23 cellular contexts compared by ENCODE assay signal in the genomic region with DNA sequence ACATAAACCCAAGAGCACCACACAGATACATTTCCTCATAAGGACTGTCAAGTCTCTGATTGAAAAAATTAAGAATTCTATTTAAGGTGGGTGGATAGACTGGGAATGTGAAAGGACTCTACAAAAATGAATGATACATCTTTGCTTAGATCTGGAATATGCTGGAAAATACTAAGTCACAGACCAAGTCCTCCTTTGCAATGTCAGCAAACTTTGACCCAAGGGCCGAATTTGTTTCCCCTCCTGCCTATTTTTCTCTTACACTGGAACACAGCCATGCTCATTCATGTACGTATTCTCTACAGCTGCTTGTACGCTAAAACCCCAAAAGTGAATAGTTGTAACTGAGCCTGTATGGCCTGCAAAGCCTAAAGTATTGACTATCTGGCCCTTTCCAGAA.
DNase-seq lines count a peak whose midpoint lies in the region; ATAC-seq, FAIRE-seq and TF ChIP-seq lines count a peak whose summit lies in the region.
"Had no signal": no experiment of that assay in that cellular context is flagged by ENCODE, and none has a peak within 500 bp of the region (broad histone marks: within the 10 kb centered on the region; RNA-seq: fewer than 3 reads in every experiment).

No MANE protein-coding gene starts in this region.

- 58% methylated on average over 3 of the region's 3 CpGs for WGBS in HepG2 (ENCODE audit: low lambda C conversion rate)
- 73% methylated on average over 3 of the region's 3 CpGs for WGBS in right lobe of liver (ENCODE audit: insufficient coverage, low coverage, low lambda C conversion rate, missing lambda C conversion rate)

- peak overlapping the region; percentile 25 for H3K27ac Mint-ChIP-seq in CD8-positive, alpha-beta T cell
- peak overlapping the region in 7 of 9 donors; percentile 14 to 69 (median 37) for H3K27ac Mint-ChIP-seq in naive thymus-derived CD4-positive, alpha-beta T cell
- H3K27ac Mint-ChIP-seq in type B pancreatic cell (no peak overlapping the region), T-cell (peak overlapping the region in 1 of 2 donors; percentile 35)
- H3K27ac Mint-ChIP-seq: HFFc6 had no signal

- H4K20me1 ChIP-seq in HepG2 (ENCODE audit: insufficient read depth, low read length): no peaks in the 10 kb centered on the region
- H4K20me1 ChIP-seq: BLaER1 had no signal

- TF ChIP-seq EP300 in HepG2 (IDR thresholded peaks at IDR 0.05; ENCODE audit: low read depth in 2 of 2, low read length in 2 of 2) (no peak), HepG2 (CRISPR knock-in tag; IDR thresholded peaks at IDR 0.05; ENCODE audit: borderline replicate concordance) (no peak)

- TF ChIP-seq POLR2A in HepG2 (IDR thresholded peaks at IDR 0.05; ENCODE audit: insufficient read depth in 1 of 2, low read depth in 2 of 2, low read length in 2 of 2) (no peak), right lobe of liver (IDR thresholded peaks at IDR 0.05) (no peak)

- H3K27me3 ChIP-seq in HepG2 (ENCODE audit: control insufficient read depth in 1 of 2, insufficient read depth in 2 of 2, low read length in 2 of 2): 0 out of 5 replicates have a peak, but pooled peaks cover 0 to 8% of the 10 kb centered on the region in 2 experiments
- H3K27me3 ChIP-seq in right lobe of liver: no peaks in the 10 kb centered on the region
- H3K27me3 ChIP-seq in CD8-positive, alpha-beta T cell (ENCODE audit: insufficient read depth, low read length): no peaks in the 10 kb centered on the region
- H3K27me3 ChIP-seq in naive thymus-derived CD4-positive, alpha-beta T cell (ENCODE audit: control insufficient read depth in 2 of 2, insufficient read depth in 2 of 2, low read length in 2 of 2): no peaks in the 10 kb centered on the region
- H3K27me3 ChIP-seq: BLaER1 had no signal

- no peaks in the 10 kb centered on the region for H3K27me3 Mint-ChIP-seq in CD8-positive, alpha-beta T cell (ENCODE audit: low read depth)
- H3K27me3 Mint-ChIP-seq in naive thymus-derived CD4-positive, alpha-beta T cell: no peaks in the 10 kb centered on the region
- H3K27me3 Mint-ChIP-seq in type B pancreatic cell (no peaks in the 10 kb centered on the region), T-cell (no peaks in the 10 kb centered on the region)

- in situ Hi-C loops in HepG2 (cut with HindIII; ENCODE audit: extremely low pct_ligation_motif_present, low pct_unique_long_range_greater_than_20kb): loop anchor here (5.0 to 10.0 kb wide), 3 partner anchors 254 to 929 kb away; no protein-coding TSS in a partner anchor

- H3K36me3 ChIP-seq in HepG2 (replicated peaks in 1 of 2; ENCODE audit: control insufficient read depth in 1 of 2, insufficient read depth in 2 of 2, low read length in 2 of 2): no peaks in the 10 kb centered on the region
- no peaks in the 10 kb centered on the region for H3K36me3 ChIP-seq in right lobe of liver
- H3K36me3 ChIP-seq in CD8-positive, alpha-beta T cell (ENCODE audit: insufficient read depth, low read length): no peaks in the 10 kb centered on the region
- no peaks in the 10 kb centered on the region for H3K36me3 ChIP-seq in naive thymus-derived CD4-positive, alpha-beta T cell (ENCODE audit: control insufficient read depth in 2 of 3, insufficient read depth in 3 of 3, low read length in 3 of 3)
- H3K36me3 ChIP-seq: BLaER1, HAP-1 had no signal

- H3K9me3 ChIP-seq in HepG2 (ENCODE audit: low read length) (no peaks in the 10 kb centered on the region), right lobe of liver (no peaks in the 10 kb centered on the region)
- no peaks in the 10 kb centered on the region for H3K9me3 ChIP-seq in CD8-positive, alpha-beta T cell (ENCODE audit: low read length)
- H3K9me3 ChIP-seq in naive thymus-derived CD4-positive, alpha-beta T cell (ENCODE audit: control insufficient read depth in 2 of 3, low read length in 3 of 3): peaks cover 0 to 4% (median 0%) of the 10 kb centered on the region in 3 experiments
- H3K9me3 ChIP-seq: HAP-1 had no signal

- no peak overlapping the region for H3K9ac ChIP-seq in HepG2 (ENCODE audit: insufficient read depth, low read depth, low read length)
- H3K9ac ChIP-seq: BLaER1 had no signal

- no TSS peak for BruUV-seq in HepG2 (replicated peaks; lab: Mats Ljungman, UMichigan)

- no peak overlapping the region for H3K4me3 ChIP-seq in HepG2 (replicated peaks in 1 of 3; ENCODE audit: insufficient read depth in 1 of 3, low read depth in 2 of 3, low read length in 3 of 3)
- no peak overlapping the region for H3K4me3 ChIP-seq in right lobe of liver
- H3K4me3 ChIP-seq in CD8-positive, alpha-beta T cell (ENCODE audit: low read depth, low read length): no peak overlapping the region
- no peak overlapping the region for H3K4me3 ChIP-seq in naive thymus-derived CD4-positive, alpha-beta T cell (ENCODE audit: low read length)
- no peak overlapping the region for H3K4me3 ChIP-seq in coronary artery
- H3K4me3 ChIP-seq: BLaER1, HAP-1 had no signal

- peaks cover 15% of the 10 kb centered on the region for H3K4me1 ChIP-seq in HepG2 (ENCODE audit: insufficient read depth, low read length)
- H3K4me1 ChIP-seq in right lobe of liver: peaks cover 0 to 26% (median 11%) of the 10 kb centered on the region in 4 donors
- no peaks in the 10 kb centered on the region for H3K4me1 ChIP-seq in CD8-positive, alpha-beta T cell (ENCODE audit: insufficient read depth, low read length)
- H3K4me1 ChIP-seq in naive thymus-derived CD4-positive, alpha-beta T cell (ENCODE audit: control insufficient read depth in 2 of 2, insufficient read depth in 2 of 2, low read length in 2 of 2): no peaks in the 10 kb centered on the region
- H3K4me1 ChIP-seq: BLaER1 had no signal

- H3K4me2 ChIP-seq in HepG2 (ENCODE audit: low read depth, low read length): no peak overlapping the region
- H3K4me2 ChIP-seq: BLaER1 had no signal

- H3K79me2 ChIP-seq in HepG2 (ENCODE audit: insufficient read depth, low read length): no peaks in the 10 kb centered on the region

- intact Hi-C loops in HepG2 (cut with micrococcal nuclease; ENCODE audit: unreplicated experiment) (no loop called here), right lobe of liver (cut with DNase I) (loop anchor here in 1 of 2 donors (10.0 kb wide), 1 partner anchor 936 kb away; no protein-coding TSS in a partner anchor)
- intact Hi-C loops in CD8-positive, alpha-beta T cell (cut with DNase I, micrococcal nuclease): loop anchor here (5.0 to 10.0 kb wide), 2 partner anchors 419 to 1806 kb away; partner anchors contain the start of gene AKT3 (in 2 of the 2)
- intact Hi-C loops in naive thymus-derived CD4-positive, alpha-beta T cell (cut with micrococcal nuclease): loop anchor here (5.0 to 10.0 kb wide), 6 partner anchors 419 to 1804 kb away; partner anchors contain the start of gene AKT3 (in 1 of the 2)

- no peak for ATAC-seq in HepG2
- no peak for ATAC-seq in right lobe of liver
- no peak for ATAC-seq in CD8-positive, alpha-beta T cell
- no peak for ATAC-seq in naive thymus-derived CD4-positive, alpha-beta T cell
- ATAC-seq in GM21723 (IDR thresholded peaks at IDR 0.05; ENCODE audit: unreplicated experiment): no peak
- no peak for ATAC-seq in T-cell (replicated peaks in 1 of 4)

- H2AFZ ChIP-seq in HepG2 (ENCODE audit: low read length): no peak overlapping the region

- H3K27ac ChIP-seq in HepG2 (ENCODE audit: extremely low read length, insufficient read depth, low read length) (no peak overlapping the region), right lobe of liver (no peak overlapping the region), coronary artery (no peak overlapping the region)
- H3K27ac ChIP-seq in CD8-positive, alpha-beta T cell (ENCODE audit: low read depth, low read length): no peak overlapping the region
- H3K27ac ChIP-seq in naive thymus-derived CD4-positive, alpha-beta T cell (ENCODE audit: low read depth, low read length): no peak overlapping the region
- H3K27ac ChIP-seq: BLaER1, C4-2B had no signal

- FAIRE-seq in HepG2 (lab: Jason Lieb, UNC): no peak
- FAIRE-seq: GM12891, GM18507, H54 had no signal

- H3K36me3 Mint-ChIP-seq in CD8-positive, alpha-beta T cell: no peaks in the 10 kb centered on the region
- H3K36me3 Mint-ChIP-seq in naive thymus-derived CD4-positive, alpha-beta T cell: no peaks in the 10 kb centered on the region
- H3K36me3 Mint-ChIP-seq in type B pancreatic cell: no peaks in the 10 kb centered on the region
- H3K36me3 Mint-ChIP-seq in T-cell: no peaks in the 10 kb centered on the region
- H3K36me3 Mint-ChIP-seq: CD4-positive, CD25-positive, alpha-beta regulatory T cell had no signal

- H3K4me3 Mint-ChIP-seq in CD8-positive, alpha-beta T cell: no peak overlapping the region
- no peak overlapping the region for H3K4me3 Mint-ChIP-seq in naive thymus-derived CD4-positive, alpha-beta T cell
- H3K4me3 Mint-ChIP-seq in type B pancreatic cell (no peak overlapping the region), T-cell (no peak overlapping the region)
- H3K4me3 Mint-ChIP-seq: CD4-positive, CD25-positive, alpha-beta regulatory T cell; HFFc6 had no signal

- CTCF ChIA-PET in HepG2 (lab: Yijun Ruan, JAX; ENCODE audit: low intra/inter-chr PET ratio, low total read pairs) (no interaction called here), T-cell (lab: Charles Lee) (interaction anchor here (0.6 to 2.2 kb wide), 5 partner anchors 28 to 1830 kb away, joined by 3 to 16 read pairs (median 3); no protein-coding TSS in a partner anchor)
- CTCF ChIA-PET in CD8-positive, alpha-beta T cell (lab: Charles Lee): interaction anchor here (0.8 to 4.1 kb wide), 6 partner anchors 27 to 928 kb away, joined by 3 to 42 read pairs (median 6); no protein-coding TSS in a partner anchor
- CTCF ChIA-PET in naive thymus-derived CD4-positive, alpha-beta T cell (lab: Charles Lee): interaction anchor here (3.4 kb wide), 1 partner anchor 928 kb away, joined by 26 read pairs; no protein-coding TSS in a partner anchor

- TF ChIP-seq RAD21 in HepG2 (CRISPR knock-in tag; IDR thresholded peaks at IDR 0.05): no peak

- POLR2A ChIA-PET in HepG2 (lab: Yijun Ruan, JAX) (no interaction called here), T-cell (lab: Charles Lee) (no interaction called here)
- POLR2A ChIA-PET in CD8-positive, alpha-beta T cell (lab: Charles Lee): no interaction called here
- POLR2A ChIA-PET in naive thymus-derived CD4-positive, alpha-beta T cell (lab: Charles Lee): no interaction called here

- no peak for DNase-seq in HepG2 (ENCODE audit: low spot score)
- DNase-seq in right lobe of liver: no peak
- no peak for DNase-seq in CD8-positive, alpha-beta T cell
- no peak for DNase-seq in naive thymus-derived CD4-positive, alpha-beta T cell
- peak; percentile 3 for DNase-seq in type B pancreatic cell (ENCODE audit: extremely low spot score, unreplicated experiment)
- DNase-seq in coronary artery (ENCODE audit: low spot score): no peak
- no peak for DNase-seq in T-cell
- DNase-seq: 8988T; Calu3; CD4-positive, CD25-positive, alpha-beta regulatory T cell; COR-L47; DMS53; DMS79 treated with DMSO at 0.1 percent for 48 hours; GF-D8; GOT3; HFFc6 had no signal

- H3K4me1 Mint-ChIP-seq in CD8-positive, alpha-beta T cell (ENCODE audit: low read depth): peaks cover 12% of the 10 kb centered on the region
- peaks cover 4 to 17% (median 12%) of the 10 kb centered on the region in 7 donors for H3K4me1 Mint-ChIP-seq in naive thymus-derived CD4-positive, alpha-beta T cell
- peaks cover 14% of the 10 kb centered on the region for H3K4me1 Mint-ChIP-seq in type B pancreatic cell (ENCODE audit: unreplicated experiment)
- peaks cover 4 to 13% (median 11%) of the 10 kb centered on the region in 3 donors for H3K4me1 Mint-ChIP-seq in T-cell

- TF ChIP-seq CTCF in HepG2 (CRISPR knock-in tag; IDR thresholded peaks at IDR 0.05) (no peak), right lobe of liver (IDR thresholded peaks at IDR 0.05) (no peak), type B pancreatic cell (conservative IDR thresholded peaks at IDR 0.05) (no peak), coronary artery (IDR thresholded peaks at IDR 0.05) (no peak)
- no peak for TF ChIP-seq CTCF in CD8-positive, alpha-beta T cell (IDR thresholded peaks at IDR 0.05)

- H3K9me3 Mint-ChIP-seq in CD8-positive, alpha-beta T cell: peaks cover 2% of the 10 kb centered on the region
- H3K9me3 Mint-ChIP-seq in naive thymus-derived CD4-positive, alpha-beta T cell: peaks cover 0 to 10% (median 6%) of the 10 kb centered on the region in 11 donors
- H3K9me3 Mint-ChIP-seq in type B pancreatic cell: peaks cover 11% of the 10 kb centered on the region
- H3K9me3 Mint-ChIP-seq in T-cell: peaks cover 0 to 9% (median 6%) of the 10 kb centered on the region in 3 donors
